In genomic region chr7:70349819-70350218, GRCh38 we compare ENCODE assay signal across 19 cellular contexts.
"Had no signal": no experiment of that assay in that cellular context is flagged by ENCODE, and none has a peak within 500 bp of the region (broad histone marks: within the 10 kb centered on the region; RNA-seq: fewer than 3 reads in every experiment).

No MANE protein-coding gene starts in this region.

- H3K4me1 ChIP-seq: SJSA1 had no signal

- H3K9me3 ChIP-seq: SJSA1 had no signal

- H3K27ac ChIP-seq: RWPE1, SJSA1, SK-N-MC had no signal

- H3K27me3 ChIP-seq: SJSA1 had no signal

- H3K4me3 ChIP-seq: SJSA1, SK-N-MC had no signal

- ATAC-seq: Panc1, PC-3 had no signal

- DNase-seq: KBM-7, MV-4-11, NCI-H1048, NCI-H1105, NCI-H1417, NCI-H1436 treated with DMSO at 0.1 percent for 48 hours, NCI-H1694, NCI-H187 treated with DMSO at 0.1 percent for 48 hours, NCI-H2029 treated with DMSO at 0.1 percent for 48 hours, NCI-H2227 treated with DMSO at 0.1 percent for 48 hours, NCI-H446, NCI-H510A, NCI-H524 treated with DMSO at 0.1 percent for 48 hours, PC-3, SIG-M5 had no signal
